Comparison of ENCODE assay signal across 8 cellular contexts in genomic region chr15:60006203-60006782, GRCh38. TPM values are rescaled to one million over a fixed set of nuclear protein-coding genes. Genes with fewer than 3 reads are reported as not detected.
A peak's percentile ranks its signal among the peaks of the same experiment; 100 is the strongest.
DNase-seq lines count a peak whose midpoint lies in the region; ATAC-seq and TF ChIP-seq lines count a peak whose summit lies in the region.

No MANE protein-coding gene starts in this region.

- TF ChIP-seq EP300 in gastroesophageal sphincter (IDR thresholded peaks at IDR 0.05), result no peak

- no peak for TF ChIP-seq POLR2A in gastroesophageal sphincter (IDR thresholded peaks at IDR 0.05)

- H3K9me3 ChIP-seq in gastroesophageal sphincter, result no peaks in the 10 kb centered on the region

- ATAC-seq in gastroesophageal sphincter, result no peak

- DNase-seq in DMS114 treated with DMSO at 0.1 percent for 48 hours (lab: John Stamatoyannopoulos, UW; ENCODE audit: unreplicated experiment) (peak; percentile 36), H4 (ENCODE audit: low spot score) (peak; percentile 91), NCI-H774 (lab: John Stamatoyannopoulos, UW) (peak; percentile 51), retina (peak; percentile 74), GOT3 (lab: John Stamatoyannopoulos, UW) (no peak), AG08396 (ENCODE audit: low spot score) (no peak)
- DNase-seq in activated T-cell treated with anti-CD3 and anti-CD28 coated beads, Interleukin-2, amount 50 U/mL, for 48 hours, result peak; percentile 74

- peaks cover 0 to 35% (median 24%) of the 10 kb centered on the region in 3 donors for H3K4me1 ChIP-seq in gastroesophageal sphincter

- no peaks in the 10 kb centered on the region for H3K36me3 ChIP-seq in gastroesophageal sphincter

- no peak for TF ChIP-seq CTCF in gastroesophageal sphincter (IDR thresholded peaks at IDR 0.05)

- peaks cover 100% of the 10 kb centered on the region for H3K27me3 ChIP-seq in gastroesophageal sphincter

- H3K4me3 ChIP-seq in gastroesophageal sphincter, result peak overlapping the region; percentile 2 to 48

- WGBS in gastroesophageal sphincter (ENCODE audit: low coverage in 1 of 2), 2 donors, result 0% methylated on average over 4 to 14 of the region's 32 CpGs

- H3K27ac ChIP-seq in gastroesophageal sphincter, result no peak overlapping the region

RNA-seq across cellular contexts. Expression of gene FOXB1, which starts 2.2 kb away (rescaled TPM):
- not detected in 2 replicates for total RNA-seq in H4 (2014; rRNA removed; shearing (Covaris generic))
- not detected for total RNA-seq in gastroesophageal sphincter

Comparison
In these comparisons a context has a peak if more than half of its experiments do, and no peak if none do; other contexts are left out.
1. DNase-seq: peak in DMS114 treated with DMSO at 0.1 percent for 48 hours (single experiment), H4 (single experiment), NCI-H774 (single experiment), activated T-cell treated with anti-CD3 and anti-CD28 coated beads, Interleukin-2, amount 50 U/mL, for 48 hours (2 of 2) and retina (single experiment); none in GOT3 (single experiment) and AG08396 (single experiment).